7 cellular contexts compared by ENCODE assay signal in the genomic region with DNA sequence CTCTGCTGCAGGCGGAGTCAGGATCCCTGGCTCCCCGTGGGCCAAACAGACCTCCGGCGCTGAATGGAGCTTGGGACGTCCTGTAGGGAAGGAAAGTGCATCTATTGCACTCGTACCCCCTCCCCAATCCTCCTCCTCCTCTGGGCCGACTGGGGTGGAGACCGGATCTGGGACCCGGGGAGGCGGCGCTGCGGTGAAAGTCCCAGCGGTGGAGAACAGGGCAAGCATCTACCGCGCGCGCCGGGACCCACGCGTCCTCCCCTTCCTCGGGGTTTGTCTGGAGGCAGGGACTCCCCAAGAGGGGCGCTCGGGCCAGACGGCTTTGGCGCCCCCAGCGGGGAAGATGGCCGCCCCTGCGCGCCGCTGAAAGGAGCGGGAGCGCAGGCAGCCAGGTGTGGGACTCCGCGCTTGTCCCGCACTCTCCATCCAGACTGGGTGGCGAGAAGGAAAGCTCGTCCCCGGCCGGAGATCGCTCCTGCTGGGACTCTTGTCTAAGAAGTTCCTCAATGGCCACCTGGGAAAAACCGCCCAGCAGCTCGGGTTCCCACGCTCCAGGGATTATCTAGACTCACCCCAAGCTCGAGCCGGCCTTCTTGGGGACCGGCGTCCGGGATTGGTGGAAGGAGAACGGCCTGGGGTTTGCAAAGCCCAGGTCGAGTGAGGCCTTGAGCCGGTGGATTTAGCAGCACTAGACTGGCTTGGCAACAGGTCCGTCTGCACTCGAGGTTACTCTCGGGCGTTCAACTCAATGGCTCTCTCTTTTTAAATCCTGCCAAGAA. TPM values are rescaled to one million over a fixed set of nuclear protein-coding genes. Genes with fewer than 3 reads are reported as not detected.
A peak's percentile ranks its signal among the peaks of the same experiment; 100 is the strongest.
DNase-seq lines count a peak whose midpoint lies in the region; ATAC-seq, FAIRE-seq and TF ChIP-seq lines count a peak whose summit lies in the region.

No MANE protein-coding gene starts in this region.

- H3K9ac ChIP-seq in GM12878 (ENCODE audit: control insufficient read depth, insufficient read depth, low read length): peak overlapping the region; percentile 95

- no peaks in the 10 kb centered on the region for H3K9me3 ChIP-seq in GM12878 (replicated peaks; ENCODE audit: control insufficient read depth, insufficient read depth, low read length)

- peak; percentile 36 for ATAC-seq in HG02852 (IDR thresholded peaks at IDR 0.05; ENCODE audit: unreplicated experiment)
- peak; percentile 60 for ATAC-seq in GM12878
- peak; percentile 57 for ATAC-seq in sciatic nerve

- intact Hi-C loops in GM12878 (cut with micrococcal nuclease; ENCODE audit: unreplicated experiment): loop anchor here (5.0 kb wide), 1 partner anchor 138 kb away; the partner anchor contains the start of gene FTH1
- intact Hi-C loops in sciatic nerve (cut with DNase I): no loop called here

- under 1% methylated on average over 55 of the region's 55 CpGs for WGBS in GM12878 (ENCODE audit: insufficient coverage, insufficient replicate concordance, low lambda C conversion rate, missing lambda C conversion rate)

- BruUV-seq in GM12878 (replicated peaks; lab: Mats Ljungman, UMichigan): no TSS peak

- peak overlapping the region; percentile 100 for H3K4me3 ChIP-seq in GM12878
- H3K4me3 ChIP-seq in iPS-11a (ENCODE audit: low read depth, low read length): peak overlapping the region; percentile 90

- peak; percentile 72 for TF ChIP-seq CTCF in GM10266 (IDR thresholded peaks at IDR 0.05; ENCODE audit: control insufficient read depth, insufficient read depth, low read depth, missing control alignments)
- peak; percentile 52 to 74 (median 61) for TF ChIP-seq CTCF in GM12878 (IDR thresholded peaks at IDR 0.05 in 2 of 3, conservative IDR thresholded peaks at IDR 0.05 in 1 of 3; ENCODE audit: control insufficient read depth in 2 of 3, extremely low read depth in 1 of 3, insufficient read depth in 1 of 3, low read depth in 3 of 3, low read length in 3 of 3)

- peak; percentile 77 for DNase-seq in GM10266 (ENCODE audit: extremely low spot score)
- peak; percentile 75 for DNase-seq in OCI-M1 (lab: John Stamatoyannopoulos, UW)
- DNase-seq in GM12878 (ENCODE audit: low read depth, low spot score): no peak
- no peak for DNase-seq in sciatic nerve (ENCODE audit: low spot score)
- no peak for DNase-seq in NCI-H2107 (lab: John Stamatoyannopoulos, UW)

- in situ Hi-C loops in GM12878 (cut with MboI): no loop called here

- peaks cover 25% of the 10 kb centered on the region for H3K4me1 ChIP-seq in GM12878 (ENCODE audit: control insufficient read depth, insufficient read depth, low read length)

- peaks cover 0 to 8% of the 10 kb centered on the region in 2 experiments; a peak in 1 of 4 replicates for H3K36me3 ChIP-seq in GM12878 (ENCODE audit: control insufficient read depth in 2 of 2, insufficient read depth in 2 of 2, low read length in 1 of 2)

- FAIRE-seq in GM12878 (lab: Jason Lieb, UNC): no peak

- peaks cover 70% of the 10 kb centered on the region for H3K79me2 ChIP-seq in GM12878 (ENCODE audit: control insufficient read depth, insufficient read depth, low read length)

- RAD21 ChIA-PET in GM12878 (lab: Charles Lee; ENCODE audit: unreplicated experiment): interaction anchor here (1.0 to 6.9 kb wide), 4 partner anchors 12 to 137 kb away, joined by 3 to 51 read pairs (median 28); partner anchors contain the start of gene FADS1

- peak; percentile 41 for TF ChIP-seq POLR2A in GM12878 (IDR thresholded peaks at IDR 0.05; ENCODE audit: low read depth, low read length)

- TF ChIP-seq RAD21 in GM12878 (IDR thresholded peaks at IDR 0.05; ENCODE audit: insufficient read depth, low read depth, low read length): no peak

- peak overlapping the region; percentile 93 for H3K4me2 ChIP-seq in GM12878 (ENCODE audit: control insufficient read depth, insufficient read depth)

- CTCF ChIA-PET in GM12878 (lab: Yijun Ruan, JAX): interaction anchor here (0.5 to 9.7 kb wide), 14 partner anchors 8 to 279 kb away, joined by 3 to 75 read pairs (median 3); partner anchors contain the start of gene FADS1

- no peak for TF ChIP-seq EP300 in GM12878 (IDR thresholded peaks at IDR 0.05; ENCODE audit: borderline replicate concordance in 1 of 2, control insufficient read depth in 1 of 2, low read depth in 2 of 2, low read length in 2 of 2)

- no peaks in the 10 kb centered on the region for H3K27me3 ChIP-seq in GM12878 (replicated peaks in 1 of 2; ENCODE audit: control insufficient read depth in 2 of 2, insufficient read depth in 2 of 2, low read length in 1 of 2)

- H3K27ac ChIP-seq in GM12878 (ENCODE audit: control insufficient read depth, insufficient read depth): peak overlapping the region; percentile 95

- POLR2A ChIA-PET in GM12878 (lab: Charles Lee): interaction anchor here (0.7 to 6.9 kb wide), 9 partner anchors 11 to 469 kb away, joined by 3 to 167 read pairs (median 6); partner anchors contain the start of genes FADS1 and FEN1

- peak overlapping the region; percentile 61 for H2AFZ ChIP-seq in GM12878 (ENCODE audit: control insufficient read depth, low read depth, low read length)

- H4K20me1 ChIP-seq in GM12878 (ENCODE audit: control insufficient read depth, insufficient read depth): no peaks in the 10 kb centered on the region

- SMC1A ChIA-PET in GM12878 (lab: Charles Lee; ENCODE audit: uncharacterized antibody, unreplicated experiment): interaction anchor here (0.7 to 6.2 kb wide), 5 partner anchors 12 to 142 kb away, joined by 4 to 67 read pairs (median 4); partner anchors contain the start of gene FADS1

RNA-seq across cellular contexts. Expression of gene FADS2, which starts 0.7 kb away (rescaled TPM):
- total RNA-seq in GM12878 (2013; cell fraction: nucleolus; rRNA removed): 213 and 225 TPM in 2 replicates
- total RNA-seq in GM12878 (2014; rRNA removed) (156 and 158 TPM in 2 replicates), GM12878 (2014; rRNA removed; fragmentation: Illumina TruSeq; extraction: Trizol) (142 and 152 TPM in 2 replicates), GM12878 (2021) (294 and 315 TPM in 2 replicates), sciatic nerve (140 TPM)
- polyA plus RNA-seq in GM12878 (2011; ENCODE audit: low read depth): 88.1 TPM
- polyA plus RNA-seq in GM12878 (2011; rRNA removed) (165 and 313 TPM in 2 replicates), GM12878 (2014; fragmentation: Illumina TruSeq; extraction: Trizol) (312 and 333 TPM in 2 replicates), GM12878 (2014; fragmentation: Nextera tagmentation; extraction: Ambion mirVana) (1 to 10 TPM; 3.3 to 6.4 TPM), GM12878 (2014; rRNA removed) (188 and 204 TPM in 2 replicates), GM12878 (2016; fragmentation: Nextera tagmentation; extraction: Ambion mirVana) (10 to 100 TPM; 92.1 to 92.7 TPM)
- 385 and 386 TPM in 2 replicates for polyA plus RNA-seq in GM12878 (2011; cell fraction: cytosol; rRNA removed)
- polyA plus RNA-seq in GM12878 (2011; cell fraction: nucleus; rRNA removed): 355 and 386 TPM in 2 replicates
- polyA plus RNA-seq in GM12878 (2012): 145 and 173 TPM in 2 replicates
- 615 and 704 TPM in 2 replicates for polyA minus RNA-seq in GM12878 (2011; rRNA and poly(A)+ RNA removed)
- 158 and 174 TPM in 2 replicates for polyA minus RNA-seq in GM12878 (2011; cell fraction: cytosol; rRNA and poly(A)+ RNA removed)
- polyA minus RNA-seq in GM12878 (2011; cell fraction: nucleus; rRNA and poly(A)+ RNA removed): 88.4 and 155 TPM in 2 replicates

RNA-seq across cellular contexts. Expression of gene FADS1, which starts 12.0 kb away (rescaled TPM):
- total RNA-seq in GM12878 (2013; cell fraction: nucleolus; rRNA removed): 70.4 and 77.9 TPM in 2 replicates
- total RNA-seq in GM12878 (2014; rRNA removed): 38.9 and 44.1 TPM in 2 replicates
- 37.5 and 42.3 TPM in 2 replicates for total RNA-seq in GM12878 (2014; rRNA removed; fragmentation: Illumina TruSeq; extraction: Trizol)
- 45.5 and 49.2 TPM in 2 replicates for total RNA-seq in GM12878 (2021)
- polyA plus RNA-seq in GM12878 (2011; ENCODE audit: low read depth): 9.2 TPM
- 69.1 and 73.9 TPM in 2 replicates for polyA plus RNA-seq in GM12878 (2011; rRNA removed)
- polyA plus RNA-seq in GM12878 (2011; cell fraction: cytosol; rRNA removed): 58.3 and 63.7 TPM in 2 replicates
- polyA plus RNA-seq in GM12878 (2011; cell fraction: nucleus; rRNA removed): 41.9 and 45.9 TPM in 2 replicates
- polyA plus RNA-seq in GM12878 (2012): 13.8 and 20.9 TPM in 2 replicates
- polyA plus RNA-seq in GM12878 (2014; fragmentation: Illumina TruSeq; extraction: Trizol): 39.1 and 47.2 TPM in 2 replicates
- polyA plus RNA-seq in GM12878 (2014; fragmentation: Nextera tagmentation; extraction: Ambion mirVana): 10 to 100 TPM in 1 of 2 experiments, 1 to 10 TPM in 1; 8.8 to 14.6 TPM
- 32.7 and 34.6 TPM in 2 replicates for polyA plus RNA-seq in GM12878 (2014; rRNA removed)
- 10 to 100 TPM; 47.7 to 49.5 TPM for polyA plus RNA-seq in GM12878 (2016; fragmentation: Nextera tagmentation; extraction: Ambion mirVana)
- 79.7 and 106 TPM in 2 replicates for polyA minus RNA-seq in GM12878 (2011; rRNA and poly(A)+ RNA removed)
- 32.2 and 57.0 TPM in 2 replicates for polyA minus RNA-seq in GM12878 (2011; cell fraction: cytosol; rRNA and poly(A)+ RNA removed)
- polyA minus RNA-seq in GM12878 (2011; cell fraction: nucleus; rRNA and poly(A)+ RNA removed): 33.6 and 63.5 TPM in 2 replicates
- 99.3 TPM for total RNA-seq in sciatic nerve

RNA-seq across cellular contexts. Expression of gene FEN1, which starts 36.1 kb away (rescaled TPM):
- 16.7 and 19.0 TPM in 2 replicates for total RNA-seq in GM12878 (2013; cell fraction: nucleolus; rRNA removed)
- total RNA-seq in GM12878 (2014; rRNA removed) (136 TPM in 2 replicates), GM12878 (2014; rRNA removed; fragmentation: Illumina TruSeq; extraction: Trizol) (117 and 135 TPM in 2 replicates), GM12878 (2021) (127 and 129 TPM in 2 replicates), sciatic nerve (3.7 TPM)
- 42.9 TPM for polyA plus RNA-seq in GM12878 (2011; ENCODE audit: low read depth)
- polyA plus RNA-seq in GM12878 (2011; rRNA removed) (94.3 and 94.4 TPM in 2 replicates), GM12878 (2014; fragmentation: Illumina TruSeq; extraction: Trizol) (92.7 and 120 TPM in 2 replicates), GM12878 (2014; fragmentation: Nextera tagmentation; extraction: Ambion mirVana) (10 to 100 TPM; 54.8 to 99.9 TPM), GM12878 (2014; rRNA removed) (110 and 130 TPM in 2 replicates), GM12878 (2016; fragmentation: Nextera tagmentation; extraction: Ambion mirVana) (100 to 1,000 TPM; 281 to 282 TPM)
- 79.0 and 88.7 TPM in 2 replicates for polyA plus RNA-seq in GM12878 (2011; cell fraction: cytosol; rRNA removed)
- 24.1 and 39.1 TPM in 2 replicates for polyA plus RNA-seq in GM12878 (2011; cell fraction: nucleus; rRNA removed)
- 51.3 and 51.6 TPM in 2 replicates for polyA plus RNA-seq in GM12878 (2012)
- 78.7 and 79.0 TPM in 2 replicates for polyA minus RNA-seq in GM12878 (2011; rRNA and poly(A)+ RNA removed)
- 31.3 and 34.8 TPM in 2 replicates for polyA minus RNA-seq in GM12878 (2011; cell fraction: cytosol; rRNA and poly(A)+ RNA removed)
- polyA minus RNA-seq in GM12878 (2011; cell fraction: nucleus; rRNA and poly(A)+ RNA removed): 19.6 and 36.2 TPM in 2 replicates

RNA-seq across cellular contexts. Expression of gene TMEM258, which starts 36.4 kb away (rescaled TPM):
- 43.6 and 56.9 TPM in 2 replicates for total RNA-seq in GM12878 (2013; cell fraction: nucleolus; rRNA removed)
- total RNA-seq in GM12878 (2014; rRNA removed) (233 and 251 TPM in 2 replicates), GM12878 (2014; rRNA removed; fragmentation: Illumina TruSeq; extraction: Trizol) (202 and 218 TPM in 2 replicates), GM12878 (2021) (157 and 160 TPM in 2 replicates), sciatic nerve (96.6 TPM)
- 130 TPM for polyA plus RNA-seq in GM12878 (2011; ENCODE audit: low read depth)
- polyA plus RNA-seq in GM12878 (2011; rRNA removed) (373 and 532 TPM in 2 replicates), GM12878 (2014; fragmentation: Illumina TruSeq; extraction: Trizol) (167 and 194 TPM in 2 replicates), GM12878 (2014; fragmentation: Nextera tagmentation; extraction: Ambion mirVana) (100 to 1,000 TPM; 800 to 840 TPM), GM12878 (2014; rRNA removed) (252 and 261 TPM in 2 replicates), GM12878 (2016; fragmentation: Nextera tagmentation; extraction: Ambion mirVana) (100 to 1,000 TPM; 390 to 393 TPM)
- polyA plus RNA-seq in GM12878 (2011; cell fraction: cytosol; rRNA removed): 536 and 608 TPM in 2 replicates
- 121 and 202 TPM in 2 replicates for polyA plus RNA-seq in GM12878 (2011; cell fraction: nucleus; rRNA removed)
- 400 and 645 TPM in 2 replicates for polyA plus RNA-seq in GM12878 (2012)
- polyA minus RNA-seq in GM12878 (2011; rRNA and poly(A)+ RNA removed): 208 and 236 TPM in 2 replicates
- polyA minus RNA-seq in GM12878 (2011; cell fraction: cytosol; rRNA and poly(A)+ RNA removed): 78.8 and 105 TPM in 2 replicates
- polyA minus RNA-seq in GM12878 (2011; cell fraction: nucleus; rRNA and poly(A)+ RNA removed): 58.0 and 65.3 TPM in 2 replicates

Comparison
In these comparisons a context has a peak if more than half of its experiments do, and no peak if none do; other contexts are left out.
1. DNase-seq: peak in GM10266 (single experiment) and OCI-M1 (single experiment); none in GM12878 (single experiment), sciatic nerve (single experiment) and NCI-H2107 (single experiment).
2. Peak in every context shown above with its lines, with median percentiles within 50 percentile points of each other: ATAC-seq.